1 cellular context compared by ENCODE assay signal in the genomic region with DNA sequence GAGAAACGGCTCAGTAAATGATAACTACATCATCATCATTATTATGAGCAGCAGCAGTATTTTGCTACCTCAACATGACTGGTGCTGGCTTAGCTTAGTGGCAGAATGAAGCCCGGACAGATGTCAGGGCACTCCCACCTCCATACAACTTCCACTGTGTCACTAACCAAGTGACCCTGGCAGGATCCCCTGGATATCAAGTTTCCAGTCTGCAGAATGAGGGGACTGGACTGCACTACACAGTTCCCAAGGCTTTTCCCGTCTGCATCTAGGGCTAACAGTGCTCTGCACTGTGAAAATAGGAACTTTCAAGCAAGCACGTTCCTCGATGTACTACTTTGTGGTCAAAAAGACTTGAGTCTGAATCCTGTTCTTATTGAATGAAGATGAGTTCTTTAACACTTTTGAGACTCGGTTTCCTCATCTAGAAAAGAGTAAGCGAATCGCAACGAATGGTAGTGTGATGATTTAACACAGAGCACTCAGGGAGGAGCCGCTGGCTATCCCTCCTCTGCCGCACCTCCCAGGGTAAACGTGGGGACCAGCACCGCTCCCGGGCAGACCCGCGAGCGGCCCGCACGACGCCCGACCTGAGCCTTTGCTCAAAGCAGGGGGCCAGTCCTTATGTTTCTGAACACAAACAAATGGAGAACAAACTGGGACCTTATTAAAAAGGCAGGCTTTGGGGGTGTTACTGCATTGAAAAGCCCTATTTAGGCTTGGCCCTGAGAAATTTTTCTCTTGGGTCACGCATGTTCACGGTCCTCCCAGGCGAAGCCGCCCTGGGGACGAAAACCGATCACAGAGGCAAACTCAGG.
A peak's percentile ranks its signal among the peaks of the same experiment; 100 is the strongest.
TF ChIP-seq lines count a peak whose summit lies in the region.

No MANE protein-coding gene starts in this region.

TF ChIP-seq in K562, 482 proteins besides CTCF, POLR2A, EP300 and RAD21 (continued from another document and continues in another):
- TF ChIP-seq, protein P1, sequence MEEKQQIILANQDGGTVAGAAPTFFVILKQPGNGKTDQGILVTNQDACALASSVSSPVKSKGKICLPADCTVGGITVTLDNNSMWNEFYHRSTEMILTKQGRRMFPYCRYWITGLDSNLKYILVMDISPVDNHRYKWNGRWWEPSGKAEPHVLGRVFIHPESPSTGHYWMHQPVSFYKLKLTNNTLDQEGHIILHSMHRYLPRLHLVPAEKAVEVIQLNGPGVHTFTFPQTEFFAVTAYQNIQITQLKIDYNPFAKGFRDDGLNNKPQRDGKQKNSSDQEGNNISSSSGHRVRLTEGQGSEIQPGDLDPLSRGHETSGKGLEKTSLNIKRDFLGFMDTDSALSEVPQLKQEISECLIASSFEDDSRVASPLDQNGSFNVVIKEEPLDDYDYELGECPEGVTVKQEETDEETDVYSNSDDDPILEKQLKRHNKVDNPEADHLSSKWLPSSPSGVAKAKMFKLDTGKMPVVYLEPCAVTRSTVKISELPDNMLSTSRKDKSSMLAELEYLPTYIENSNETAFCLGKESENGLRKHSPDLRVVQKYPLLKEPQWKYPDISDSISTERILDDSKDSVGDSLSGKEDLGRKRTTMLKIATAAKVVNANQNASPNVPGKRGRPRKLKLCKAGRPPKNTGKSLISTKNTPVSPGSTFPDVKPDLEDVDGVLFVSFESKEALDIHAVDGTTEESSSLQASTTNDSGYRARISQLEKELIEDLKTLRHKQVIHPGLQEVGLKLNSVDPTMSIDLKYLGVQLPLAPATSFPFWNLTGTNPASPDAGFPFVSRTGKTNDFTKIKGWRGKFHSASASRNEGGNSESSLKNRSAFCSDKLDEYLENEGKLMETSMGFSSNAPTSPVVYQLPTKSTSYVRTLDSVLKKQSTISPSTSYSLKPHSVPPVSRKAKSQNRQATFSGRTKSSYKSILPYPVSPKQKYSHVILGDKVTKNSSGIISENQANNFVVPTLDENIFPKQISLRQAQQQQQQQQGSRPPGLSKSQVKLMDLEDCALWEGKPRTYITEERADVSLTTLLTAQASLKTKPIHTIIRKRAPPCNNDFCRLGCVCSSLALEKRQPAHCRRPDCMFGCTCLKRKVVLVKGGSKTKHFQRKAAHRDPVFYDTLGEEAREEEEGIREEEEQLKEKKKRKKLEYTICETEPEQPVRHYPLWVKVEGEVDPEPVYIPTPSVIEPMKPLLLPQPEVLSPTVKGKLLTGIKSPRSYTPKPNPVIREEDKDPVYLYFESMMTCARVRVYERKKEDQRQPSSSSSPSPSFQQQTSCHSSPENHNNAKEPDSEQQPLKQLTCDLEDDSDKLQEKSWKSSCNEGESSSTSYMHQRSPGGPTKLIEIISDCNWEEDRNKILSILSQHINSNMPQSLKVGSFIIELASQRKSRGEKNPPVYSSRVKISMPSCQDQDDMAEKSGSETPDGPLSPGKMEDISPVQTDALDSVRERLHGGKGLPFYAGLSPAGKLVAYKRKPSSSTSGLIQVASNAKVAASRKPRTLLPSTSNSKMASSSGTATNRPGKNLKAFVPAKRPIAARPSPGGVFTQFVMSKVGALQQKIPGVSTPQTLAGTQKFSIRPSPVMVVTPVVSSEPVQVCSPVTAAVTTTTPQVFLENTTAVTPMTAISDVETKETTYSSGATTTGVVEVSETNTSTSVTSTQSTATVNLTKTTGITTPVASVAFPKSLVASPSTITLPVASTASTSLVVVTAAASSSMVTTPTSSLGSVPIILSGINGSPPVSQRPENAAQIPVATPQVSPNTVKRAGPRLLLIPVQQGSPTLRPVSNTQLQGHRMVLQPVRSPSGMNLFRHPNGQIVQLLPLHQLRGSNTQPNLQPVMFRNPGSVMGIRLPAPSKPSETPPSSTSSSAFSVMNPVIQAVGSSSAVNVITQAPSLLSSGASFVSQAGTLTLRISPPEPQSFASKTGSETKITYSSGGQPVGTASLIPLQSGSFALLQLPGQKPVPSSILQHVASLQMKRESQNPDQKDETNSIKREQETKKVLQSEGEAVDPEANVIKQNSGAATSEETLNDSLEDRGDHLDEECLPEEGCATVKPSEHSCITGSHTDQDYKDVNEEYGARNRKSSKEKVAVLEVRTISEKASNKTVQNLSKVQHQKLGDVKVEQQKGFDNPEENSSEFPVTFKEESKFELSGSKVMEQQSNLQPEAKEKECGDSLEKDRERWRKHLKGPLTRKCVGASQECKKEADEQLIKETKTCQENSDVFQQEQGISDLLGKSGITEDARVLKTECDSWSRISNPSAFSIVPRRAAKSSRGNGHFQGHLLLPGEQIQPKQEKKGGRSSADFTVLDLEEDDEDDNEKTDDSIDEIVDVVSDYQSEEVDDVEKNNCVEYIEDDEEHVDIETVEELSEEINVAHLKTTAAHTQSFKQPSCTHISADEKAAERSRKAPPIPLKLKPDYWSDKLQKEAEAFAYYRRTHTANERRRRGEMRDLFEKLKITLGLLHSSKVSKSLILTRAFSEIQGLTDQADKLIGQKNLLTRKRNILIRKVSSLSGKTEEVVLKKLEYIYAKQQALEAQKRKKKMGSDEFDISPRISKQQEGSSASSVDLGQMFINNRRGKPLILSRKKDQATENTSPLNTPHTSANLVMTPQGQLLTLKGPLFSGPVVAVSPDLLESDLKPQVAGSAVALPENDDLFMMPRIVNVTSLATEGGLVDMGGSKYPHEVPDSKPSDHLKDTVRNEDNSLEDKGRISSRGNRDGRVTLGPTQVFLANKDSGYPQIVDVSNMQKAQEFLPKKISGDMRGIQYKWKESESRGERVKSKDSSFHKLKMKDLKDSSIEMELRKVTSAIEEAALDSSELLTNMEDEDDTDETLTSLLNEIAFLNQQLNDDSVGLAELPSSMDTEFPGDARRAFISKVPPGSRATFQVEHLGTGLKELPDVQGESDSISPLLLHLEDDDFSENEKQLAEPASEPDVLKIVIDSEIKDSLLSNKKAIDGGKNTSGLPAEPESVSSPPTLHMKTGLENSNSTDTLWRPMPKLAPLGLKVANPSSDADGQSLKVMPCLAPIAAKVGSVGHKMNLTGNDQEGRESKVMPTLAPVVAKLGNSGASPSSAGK (IDR thresholded peaks at IDR 0.05): peak; percentile 91
- TF ChIP-seq KDM4B (IDR thresholded peaks at IDR 0.05; ENCODE audit: borderline replicate concordance in 2 of 2, low read depth in 1 of 2): no peak
- TF ChIP-seq PYGO2 (tag; IDR thresholded peaks at IDR 0.05): no peak
- peak; percentile 44; the same call in 1 of the 2 replicates for TF ChIP-seq NBN (IDR thresholded peaks at IDR 0.05; ENCODE audit: low read depth)
- no peak for TF ChIP-seq ZNF780A (CRISPR knock-in tag; IDR thresholded peaks at IDR 0.05)
- no peak for TF ChIP-seq E2F8 (IDR thresholded peaks at IDR 0.05; ENCODE audit: low read depth, partially characterized antibody)
- TF ChIP-seq BRCA1 (IDR thresholded peaks at IDR 0.05): no peak
- TF ChIP-seq BRCA1 (CRISPR knock-in tag; IDR thresholded peaks at IDR 0.05): no peak
- no peak for TF ChIP-seq DDX20 (tag; IDR thresholded peaks at IDR 0.05; ENCODE audit: low read depth)
- TF ChIP-seq SRF (CRISPR knock-in tag; IDR thresholded peaks at IDR 0.05): peak in 1 of 2 experiments; percentile 82; a peak in 2 of 4 replicates
- TF ChIP-seq, protein P2, sequence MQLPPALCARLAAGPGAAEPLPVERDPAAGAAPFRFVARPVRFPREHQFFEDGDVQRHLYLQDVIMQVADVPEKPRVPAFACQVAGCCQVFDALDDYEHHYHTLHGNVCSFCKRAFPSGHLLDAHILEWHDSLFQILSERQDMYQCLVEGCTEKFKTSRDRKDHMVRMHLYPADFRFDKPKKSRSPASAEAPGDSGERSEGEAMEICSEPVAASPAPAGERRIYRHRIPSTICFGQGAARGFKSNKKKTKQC (CRISPR knock-in tag; IDR thresholded peaks at IDR 0.05): no peak
- TF ChIP-seq EWSR1 (IDR thresholded peaks at IDR 0.05; ENCODE audit: borderline replicate concordance, low read depth, partially characterized antibody): no peak
- no peak for TF ChIP-seq ZNF551 (CRISPR knock-in tag; IDR thresholded peaks at IDR 0.05)
- TF ChIP-seq, protein P3, sequence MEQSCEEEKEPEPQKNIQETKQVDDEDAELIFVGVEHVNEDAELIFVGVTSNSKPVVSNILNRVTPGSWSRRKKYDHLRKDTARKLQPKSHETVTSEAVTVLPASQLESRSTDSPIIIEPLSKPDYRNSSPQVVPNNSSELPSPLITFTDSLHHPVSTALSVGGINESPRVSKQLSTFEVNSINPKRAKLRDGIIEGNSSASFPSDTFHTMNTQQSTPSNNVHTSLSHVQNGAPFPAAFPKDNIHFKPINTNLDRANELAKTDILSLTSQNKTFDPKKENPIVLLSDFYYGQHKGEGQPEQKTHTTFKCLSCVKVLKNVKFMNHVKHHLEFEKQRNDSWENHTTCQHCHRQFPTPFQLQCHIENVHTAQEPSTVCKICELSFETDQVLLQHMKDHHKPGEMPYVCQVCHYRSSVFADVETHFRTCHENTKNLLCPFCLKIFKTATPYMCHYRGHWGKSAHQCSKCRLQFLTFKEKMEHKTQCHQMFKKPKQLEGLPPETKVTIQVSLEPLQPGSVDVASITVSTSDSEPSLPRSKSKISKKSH (CRISPR knock-in tag; IDR thresholded peaks at IDR 0.05): no peak
- TF ChIP-seq ZBTB1 (CRISPR knock-in tag; IDR thresholded peaks at IDR 0.05; ENCODE audit: borderline replicate concordance, low read depth): no peak
- TF ChIP-seq BCOR (IDR thresholded peaks at IDR 0.05): 0 out of 2 replicates have a peak, but pooled peaks have one; percentile 23
- TF ChIP-seq TAF7 (tag; IDR thresholded peaks at IDR 0.05): no peak; the same call in 1 of the 2 replicates
- TF ChIP-seq, protein P4, sequence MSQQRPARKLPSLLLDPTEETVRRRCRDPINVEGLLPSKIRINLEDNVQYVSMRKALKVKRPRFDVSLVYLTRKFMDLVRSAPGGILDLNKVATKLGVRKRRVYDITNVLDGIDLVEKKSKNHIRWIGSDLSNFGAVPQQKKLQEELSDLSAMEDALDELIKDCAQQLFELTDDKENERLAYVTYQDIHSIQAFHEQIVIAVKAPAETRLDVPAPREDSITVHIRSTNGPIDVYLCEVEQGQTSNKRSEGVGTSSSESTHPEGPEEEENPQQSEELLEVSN (IDR thresholded peaks at IDR 0.05; ENCODE audit: borderline replicate concordance in 1 of 2, extremely low read depth in 1 of 2, insufficient read depth in 1 of 2, insufficient read length in 1 of 2, low read depth in 1 of 2, low read length in 1 of 2, poor library complexity in 1 of 2, severe bottlenecking in 1 of 2): peak in 1 of 2 experiments; percentile 50
- TF ChIP-seq TEAD4 (IDR thresholded peaks at IDR 0.05; ENCODE audit: low read length): no peak
- no peak for TF ChIP-seq TEAD4 (CRISPR knock-in tag; IDR thresholded peaks at IDR 0.05; ENCODE audit: borderline replicate concordance)
- TF ChIP-seq, protein P5, sequence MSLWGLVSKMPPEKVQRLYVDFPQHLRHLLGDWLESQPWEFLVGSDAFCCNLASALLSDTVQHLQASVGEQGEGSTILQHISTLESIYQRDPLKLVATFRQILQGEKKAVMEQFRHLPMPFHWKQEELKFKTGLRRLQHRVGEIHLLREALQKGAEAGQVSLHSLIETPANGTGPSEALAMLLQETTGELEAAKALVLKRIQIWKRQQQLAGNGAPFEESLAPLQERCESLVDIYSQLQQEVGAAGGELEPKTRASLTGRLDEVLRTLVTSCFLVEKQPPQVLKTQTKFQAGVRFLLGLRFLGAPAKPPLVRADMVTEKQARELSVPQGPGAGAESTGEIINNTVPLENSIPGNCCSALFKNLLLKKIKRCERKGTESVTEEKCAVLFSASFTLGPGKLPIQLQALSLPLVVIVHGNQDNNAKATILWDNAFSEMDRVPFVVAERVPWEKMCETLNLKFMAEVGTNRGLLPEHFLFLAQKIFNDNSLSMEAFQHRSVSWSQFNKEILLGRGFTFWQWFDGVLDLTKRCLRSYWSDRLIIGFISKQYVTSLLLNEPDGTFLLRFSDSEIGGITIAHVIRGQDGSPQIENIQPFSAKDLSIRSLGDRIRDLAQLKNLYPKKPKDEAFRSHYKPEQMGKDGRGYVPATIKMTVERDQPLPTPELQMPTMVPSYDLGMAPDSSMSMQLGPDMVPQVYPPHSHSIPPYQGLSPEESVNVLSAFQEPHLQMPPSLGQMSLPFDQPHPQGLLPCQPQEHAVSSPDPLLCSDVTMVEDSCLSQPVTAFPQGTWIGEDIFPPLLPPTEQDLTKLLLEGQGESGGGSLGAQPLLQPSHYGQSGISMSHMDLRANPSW (CRISPR knock-in tag; IDR thresholded peaks at IDR 0.05): peak; percentile 2; the same call in 1 of the 2 replicates
- TF ChIP-seq ARID1B (IDR thresholded peaks at IDR 0.05): no peak
- TF ChIP-seq ASH1L (IDR thresholded peaks at IDR 0.05; ENCODE audit: borderline replicate concordance, low read depth, partially characterized antibody): no peak
- no peak for TF ChIP-seq ARID2 (IDR thresholded peaks at IDR 0.05)
- no peak for TF ChIP-seq MCM3 (IDR thresholded peaks at IDR 0.05)
- TF ChIP-seq KLF10 (CRISPR knock-in tag; IDR thresholded peaks at IDR 0.05): no peak
- TF ChIP-seq ADNP (tag; IDR thresholded peaks at IDR 0.05): no peak
- no peak; the same call in 1 of the 2 replicates for TF ChIP-seq DIDO1 (tag; IDR thresholded peaks at IDR 0.05; ENCODE audit: low read depth)
- no peak for TF ChIP-seq FOXJ3 (CRISPR knock-in tag; IDR thresholded peaks at IDR 0.05)
- TF ChIP-seq GATAD2B (IDR thresholded peaks at IDR 0.05; ENCODE audit: borderline replicate concordance): no peak
- no peak for TF ChIP-seq ZZZ3 (IDR thresholded peaks at IDR 0.05)
- no peak for TF ChIP-seq SPI1 (IDR thresholded peaks at IDR 0.05; ENCODE audit: borderline replicate concordance, low read depth, low read length)
- TF ChIP-seq ZC3H8 (IDR thresholded peaks at IDR 0.05): no peak
- TF ChIP-seq NFATC3 (IDR thresholded peaks at IDR 0.05): no peak
- TF ChIP-seq, protein P6, sequence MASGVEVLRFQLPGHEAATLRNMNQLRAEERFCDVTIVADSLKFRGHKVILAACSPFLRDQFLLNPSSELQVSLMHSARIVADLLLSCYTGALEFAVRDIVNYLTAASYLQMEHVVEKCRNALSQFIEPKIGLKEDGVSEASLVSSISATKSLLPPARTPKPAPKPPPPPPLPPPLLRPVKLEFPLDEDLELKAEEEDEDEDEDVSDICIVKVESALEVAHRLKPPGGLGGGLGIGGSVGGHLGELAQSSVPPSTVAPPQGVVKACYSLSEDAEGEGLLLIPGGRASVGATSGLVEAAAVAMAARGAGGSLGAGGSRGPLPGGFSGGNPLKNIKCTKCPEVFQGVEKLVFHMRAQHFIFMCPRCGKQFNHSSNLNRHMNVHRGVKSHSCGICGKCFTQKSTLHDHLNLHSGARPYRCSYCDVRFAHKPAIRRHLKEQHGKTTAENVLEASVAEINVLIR (CRISPR knock-in tag; IDR thresholded peaks at IDR 0.05): no peak
- TF ChIP-seq ZNF354B (CRISPR knock-in tag; IDR thresholded peaks at IDR 0.05): no peak
- TF ChIP-seq ZNF146 (CRISPR knock-in tag; IDR thresholded peaks at IDR 0.05; ENCODE audit: unreplicated experiment): no peak
